ENCODE assay signal across 1 cellular context in genomic region chr20:44552950-44553908, GRCh38.
A peak's percentile ranks its signal among the peaks of the same experiment; 100 is the strongest.
TF ChIP-seq lines count a peak whose summit lies in the region.

No MANE protein-coding gene starts in this region.

TF ChIP-seq in K562, 482 proteins besides CTCF, POLR2A, EP300 and RAD21 (continued from another document and continues in another):
- TF ChIP-seq MXD1 (CRISPR knock-in tag; IDR thresholded peaks at IDR 0.05; ENCODE audit: borderline replicate concordance, poor library complexity, severe bottlenecking) = no peak
- TF ChIP-seq MIER1 (IDR thresholded peaks at IDR 0.05; ENCODE audit: low read depth) = no peak
- TF ChIP-seq BRD9 (IDR thresholded peaks at IDR 0.05; ENCODE audit: low read depth, partially characterized antibody) = no peak
- TF ChIP-seq ZKSCAN8 (CRISPR knock-in tag; IDR thresholded peaks at IDR 0.05) = no peak
- TF ChIP-seq RBM22 (IDR thresholded peaks at IDR 0.05; ENCODE audit: low read depth, low read length, poor library complexity, severe bottlenecking) = no peak
- TF ChIP-seq KDM1A (IDR thresholded peaks at IDR 0.05) = peak; percentile 19 to 29; a peak in 2 of 4 replicates
- TF ChIP-seq ZNF639 (CRISPR knock-in tag; conservative IDR thresholded peaks at IDR 0.05 in 1 of 2, IDR thresholded peaks at IDR 0.05 in 1 of 2) = no peak
- TF ChIP-seq YY1 (IDR thresholded peaks at IDR 0.05; ENCODE audit: borderline replicate concordance in 1 of 3, control insufficient read depth in 1 of 3, extremely low read depth in 1 of 3, insufficient read depth in 3 of 3, insufficient read length in 1 of 3, insufficient replicate concordance in 2 of 3, low read depth in 1 of 3, low read length in 2 of 3) = no peak
- TF ChIP-seq EWSR1 (IDR thresholded peaks at IDR 0.05; ENCODE audit: borderline replicate concordance, low read depth, partially characterized antibody) = no peak
- TF ChIP-seq ZBTB43 (CRISPR knock-in tag; IDR thresholded peaks at IDR 0.05) = no peak
- TF ChIP-seq ZEB2 (IDR thresholded peaks at IDR 0.05) = no peak
- TF ChIP-seq TSHZ1 (CRISPR knock-in tag; IDR thresholded peaks at IDR 0.05) = no peak
- no peak for TF ChIP-seq HOXB6 (CRISPR knock-in tag; IDR thresholded peaks at IDR 0.05; ENCODE audit: borderline replicate concordance)
- no peak for TF ChIP-seq PHF21A (IDR thresholded peaks at IDR 0.05; ENCODE audit: borderline replicate concordance, low read depth)
- TF ChIP-seq SMAD2 (IDR thresholded peaks at IDR 0.05; ENCODE audit: low read depth, low read length) = no peak
- TF ChIP-seq SMARCA4 (IDR thresholded peaks at IDR 0.05) = peak; percentile 70; the same call in 1 of the 2 replicates
- TF ChIP-seq RCOR1 (IDR thresholded peaks at IDR 0.05; ENCODE audit: borderline replicate concordance in 1 of 2, low read depth in 2 of 2, low read length in 2 of 2) = 0 out of 4 replicates have a peak, but pooled peaks of 1 of the 2 experiments have one; percentile 18
- no peak for TF ChIP-seq ZNF449 (CRISPR knock-in tag; IDR thresholded peaks at IDR 0.05)
- TF ChIP-seq GTF2B (IDR thresholded peaks at IDR 0.05; ENCODE audit: extremely low read depth, insufficient read length) = no peak
- no peak for TF ChIP-seq ZNF77 (CRISPR knock-in tag; IDR thresholded peaks at IDR 0.05)
- TF ChIP-seq DLX4 (CRISPR knock-in tag; IDR thresholded peaks at IDR 0.05) = no peak
- peak; percentile 14; the same call in 1 of the 2 replicates for TF ChIP-seq ADNP (tag; IDR thresholded peaks at IDR 0.05)
- no peak for TF ChIP-seq SNRNP70 (optimal IDR thresholded peaks at IDR 0.05; ENCODE audit: low read depth, low read length)
- TF ChIP-seq CBX1 (IDR thresholded peaks at IDR 0.05; ENCODE audit: low read depth) = no peak
- no peak for TF ChIP-seq PATZ1 (CRISPR knock-in tag; IDR thresholded peaks at IDR 0.05; ENCODE audit: borderline replicate concordance)
- TF ChIP-seq MCM3 (IDR thresholded peaks at IDR 0.05) = no peak
- TF ChIP-seq NCOA1 (IDR thresholded peaks at IDR 0.05; ENCODE audit: low read depth) = no peak
- no peak for TF ChIP-seq CREM (IDR thresholded peaks at IDR 0.05; ENCODE audit: low read depth)
- TF ChIP-seq U2AF1 (optimal IDR thresholded peaks at IDR 0.05; ENCODE audit: low read depth, low read length) = no peak
- TF ChIP-seq NELFE (IDR thresholded peaks at IDR 0.05; ENCODE audit: insufficient read depth, insufficient read length) = no peak
- 0 out of 2 replicates have a peak, but pooled peaks have one; percentile 64 for TF ChIP-seq ZNF197 (CRISPR knock-in tag; IDR thresholded peaks at IDR 0.05; ENCODE audit: low read depth)
- no peak for TF ChIP-seq GTF2A2 (tag; IDR thresholded peaks at IDR 0.05)
- 0 out of 4 replicates have a peak, but pooled peaks of 1 of the 2 experiments have one; percentile 11 for TF ChIP-seq MNT (conservative IDR thresholded peaks at IDR 0.05)
- TF ChIP-seq NFATC3 (IDR thresholded peaks at IDR 0.05) = no peak
- no peak for TF ChIP-seq ZFPM2 (CRISPR knock-in tag; IDR thresholded peaks at IDR 0.05)
- TF ChIP-seq SOX6 (IDR thresholded peaks at IDR 0.05) = no peak
- TF ChIP-seq TAF9B (IDR thresholded peaks at IDR 0.05; ENCODE audit: partially characterized antibody) = no peak
- TF ChIP-seq CTBP1 (IDR thresholded peaks at IDR 0.05; ENCODE audit: borderline replicate concordance) = no peak
- no peak for TF ChIP-seq GTF2E2 (tag; IDR thresholded peaks at IDR 0.05)
- TF ChIP-seq CBFA2T2 (conservative IDR thresholded peaks at IDR 0.05) = peak; percentile 9; the same call in 1 of the 2 replicates
- no peak for TF ChIP-seq PRDM10 (IDR thresholded peaks at IDR 0.05; ENCODE audit: partially characterized antibody)
- no peak for TF ChIP-seq ZNF324 (CRISPR knock-in tag; IDR thresholded peaks at IDR 0.05)
- TF ChIP-seq ZFP1 (CRISPR knock-in tag; IDR thresholded peaks at IDR 0.05) = no peak
- no peak for TF ChIP-seq PML (IDR thresholded peaks at IDR 0.05; ENCODE audit: low read length)
- TF ChIP-seq SMARCE1 (IDR thresholded peaks at IDR 0.05) = peak; percentile 58; the same call in 1 of the 2 replicates
- TF ChIP-seq IFI16 (CRISPR knock-in tag; IDR thresholded peaks at IDR 0.05) = no peak
- TF ChIP-seq ZNF133 (CRISPR knock-in tag; IDR thresholded peaks at IDR 0.05) = no peak
- TF ChIP-seq ZNF232 (CRISPR knock-in tag; IDR thresholded peaks at IDR 0.05) = no peak
- TF ChIP-seq ZNF551 (CRISPR knock-in tag; IDR thresholded peaks at IDR 0.05) = no peak
- no peak for TF ChIP-seq COPS2 (conservative IDR thresholded peaks at IDR 0.05)
- no peak for TF ChIP-seq RUNX1 (IDR thresholded peaks at IDR 0.05; ENCODE audit: low read depth)
- no peak for TF ChIP-seq ARID2 (IDR thresholded peaks at IDR 0.05)
- peak; percentile 41 for TF ChIP-seq DACH1 (IDR thresholded peaks at IDR 0.05; ENCODE audit: partially characterized antibody)
- TF ChIP-seq ZNF253 (CRISPR knock-in tag; conservative IDR thresholded peaks at IDR 0.05) = no peak
- TF ChIP-seq CBFA2T3 (IDR thresholded peaks at IDR 0.05) = peak; percentile 68
- TF ChIP-seq SETDB1 (IDR thresholded peaks at IDR 0.05; ENCODE audit: low read length) = no peak
